8 cellular contexts compared by ENCODE assay signal in the genomic region with DNA sequence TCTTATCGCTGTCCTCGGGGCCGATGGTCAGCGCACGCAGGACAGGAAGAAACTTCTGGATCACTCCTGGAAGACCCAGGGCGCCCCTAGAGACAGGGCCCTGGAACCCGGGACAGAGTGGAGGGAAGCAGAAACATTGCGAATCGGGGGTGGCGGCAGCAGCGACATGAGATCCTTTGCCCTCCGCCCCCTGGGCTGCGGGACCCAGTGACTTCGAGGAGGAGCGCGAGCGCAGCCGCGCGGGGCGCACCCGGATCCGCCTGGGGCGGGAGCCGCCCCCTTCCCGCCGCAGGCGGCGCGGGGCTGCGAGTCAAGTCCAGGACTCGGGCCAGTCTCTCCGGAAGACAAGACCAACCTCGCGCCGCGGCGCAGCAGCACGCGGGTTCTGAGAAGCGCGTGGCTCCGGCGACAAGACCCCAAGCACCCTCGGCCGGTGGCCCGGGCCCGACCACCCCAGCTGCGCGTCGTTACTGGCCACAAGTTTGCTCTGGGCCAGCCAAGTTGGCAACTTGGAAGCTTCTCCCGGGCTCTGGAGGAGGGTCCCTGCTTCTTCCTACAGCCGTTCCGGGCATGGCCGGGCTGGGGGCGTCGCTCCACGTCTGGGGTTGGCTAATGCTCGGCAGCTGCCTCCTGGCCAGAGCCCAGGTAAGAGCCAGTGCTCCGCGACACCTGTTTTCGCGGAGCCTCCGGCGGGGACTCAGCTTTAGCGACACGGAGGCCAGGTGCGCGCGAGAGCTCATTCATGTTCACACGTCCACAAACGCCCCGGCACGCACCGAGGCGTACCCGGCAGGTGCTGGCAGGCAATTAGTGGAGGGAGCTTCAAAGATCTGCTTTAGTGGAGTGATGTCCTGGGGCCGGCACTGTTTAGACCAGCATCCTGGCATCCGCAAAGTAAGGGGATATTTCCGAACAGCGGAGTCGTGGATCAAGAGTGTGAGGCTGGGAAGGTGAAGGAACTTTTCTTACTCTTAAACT. TPM values are rescaled to one million over a fixed set of nuclear protein-coding genes. Genes with fewer than 3 reads are reported as not detected.
DNase-seq lines count a peak whose midpoint lies in the region; ATAC-seq and TF ChIP-seq lines count a peak whose summit lies in the region.

A gene with protein sequence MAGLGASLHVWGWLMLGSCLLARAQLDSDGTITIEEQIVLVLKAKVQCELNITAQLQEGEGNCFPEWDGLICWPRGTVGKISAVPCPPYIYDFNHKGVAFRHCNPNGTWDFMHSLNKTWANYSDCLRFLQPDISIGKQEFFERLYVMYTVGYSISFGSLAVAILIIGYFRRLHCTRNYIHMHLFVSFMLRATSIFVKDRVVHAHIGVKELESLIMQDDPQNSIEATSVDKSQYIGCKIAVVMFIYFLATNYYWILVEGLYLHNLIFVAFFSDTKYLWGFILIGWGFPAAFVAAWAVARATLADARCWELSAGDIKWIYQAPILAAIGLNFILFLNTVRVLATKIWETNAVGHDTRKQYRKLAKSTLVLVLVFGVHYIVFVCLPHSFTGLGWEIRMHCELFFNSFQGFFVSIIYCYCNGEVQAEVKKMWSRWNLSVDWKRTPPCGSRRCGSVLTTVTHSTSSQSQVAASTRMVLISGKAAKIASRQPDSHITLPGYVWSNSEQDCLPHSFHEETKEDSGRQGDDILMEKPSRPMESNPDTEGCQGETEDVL (plus strand): TSS at position 319 of the 978 bp plus-strand sequence. CDS start 252 bp downstream, at position 571.

- peak; percentile 16 for DNase-seq in Daoy (ENCODE audit: low read depth)
- peak; percentile 79 for DNase-seq in NCI-H345 treated with DMSO at 0.1 percent for 48 hours (lab: John Stamatoyannopoulos, UW; ENCODE audit: unreplicated experiment)
- no peak for DNase-seq in epithelial cell of proximal tubule (ENCODE audit: low read depth)
- no peak for DNase-seq in osteocyte (ENCODE audit: extremely low spot score, unreplicated experiment)
- no peak for DNase-seq in LoVo (ENCODE audit: low spot score)

- peak within 1 kb of the TSS; percentile 48 for H3K4me3 Mint-ChIP-seq in osteocyte (ENCODE audit: unreplicated experiment)

- peaks cover 54% of the 10 kb centered on the region for H3K27me3 Mint-ChIP-seq in osteocyte (ENCODE audit: unreplicated experiment)

- H3K36me3 Mint-ChIP-seq in osteocyte (ENCODE audit: unreplicated experiment) = no peaks in the 10 kb centered on the region

- no peak for TF ChIP-seq CTCF in epithelial cell of proximal tubule (conservative IDR thresholded peaks at IDR 0.05; ENCODE audit: low read depth, low read length)
- TF ChIP-seq CTCF in osteocyte (IDR thresholded peaks at IDR 0.05) = no peak

- H3K4me3 ChIP-seq in epithelial cell of proximal tubule (ENCODE audit: low read depth, low read length) = peak within 1 kb of the TSS; percentile 49

- no peak for ATAC-seq in HG02884 (IDR thresholded peaks at IDR 0.05; ENCODE audit: unreplicated experiment)
- ATAC-seq in GM21528 (IDR thresholded peaks at IDR 0.05; ENCODE audit: low FRiP score, unreplicated experiment) = no peak
- ATAC-seq in HG03159 (IDR thresholded peaks at IDR 0.05; ENCODE audit: unreplicated experiment) = no peak

- peaks cover 7% of the 10 kb centered on the region for H3K4me1 Mint-ChIP-seq in osteocyte (ENCODE audit: unreplicated experiment)

- H3K9me3 Mint-ChIP-seq in osteocyte (ENCODE audit: unreplicated experiment) = no peaks in the 10 kb centered on the region

- no peak within 1 kb of the TSS for H3K27ac Mint-ChIP-seq in osteocyte (ENCODE audit: unreplicated experiment)

RNA-seq across cellular contexts. Expression of the gene that starts here (rescaled TPM):
- not detected in 2 replicates for total RNA-seq in Daoy (2014; rRNA removed; shearing (Covaris generic))
- total RNA-seq in epithelial cell of proximal tubule (not detected in 2 replicates), osteocyte (not detected in 2 replicates)

Comparison
In these comparisons a context has a peak if more than half of its experiments do, and no peak if none do; other contexts are left out.
1. Peak in DNase-seq in Daoy; RNA of the gene not detected or under 1 TPM.